In the genomic region with DNA sequence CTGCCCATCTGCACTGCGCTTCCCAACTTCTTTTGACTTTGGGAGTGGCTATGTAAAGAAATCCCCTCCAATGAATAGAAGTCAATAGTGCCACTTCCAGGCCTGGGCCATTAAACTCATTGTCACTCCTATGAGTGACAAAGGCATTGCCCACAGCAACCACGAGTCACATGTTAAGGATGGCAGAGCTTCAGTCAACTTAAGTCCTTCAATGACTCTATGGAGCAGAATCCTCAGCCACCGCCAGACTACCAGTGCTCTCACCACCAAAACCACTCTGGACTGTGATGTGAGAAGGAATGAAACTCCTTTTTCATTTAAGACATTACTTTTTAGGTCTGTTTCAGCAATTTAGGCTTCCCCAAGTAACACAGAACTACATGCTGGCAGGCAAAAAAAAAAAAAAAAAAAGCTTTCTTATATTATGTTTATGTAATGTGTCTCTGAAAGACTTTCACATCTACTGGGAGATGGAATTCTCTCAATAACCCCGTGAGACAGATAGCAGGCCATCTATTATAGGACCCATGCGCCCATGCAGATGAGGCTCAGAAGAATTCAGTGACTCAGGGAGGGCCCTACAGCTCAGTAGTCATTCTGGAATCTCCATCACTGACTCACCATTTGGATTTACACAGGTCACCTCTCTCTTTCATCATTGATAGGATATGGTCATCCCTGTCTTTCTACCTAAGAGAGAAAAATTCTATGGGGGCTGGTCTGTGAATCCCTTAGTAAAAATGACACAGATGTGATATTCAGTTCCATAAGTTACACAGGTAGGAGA, we compare ENCODE assay signal across 15 cellular contexts.
DNase-seq lines count a peak whose midpoint lies in the region; ATAC-seq and TF ChIP-seq lines count a peak whose summit lies in the region.
"Had no signal": no experiment of that assay in that cellular context is flagged by ENCODE, and none has a peak within 500 bp of the region (broad histone marks: within the 10 kb centered on the region; RNA-seq: fewer than 3 reads in every experiment).

No MANE protein-coding gene starts in this region.

- H3K4me3 ChIP-seq in brain microvascular endothelial cell (ENCODE audit: low read depth, low read length): no peak overlapping the region

- in situ Hi-C loops in brain microvascular endothelial cell (cut with HindIII; ENCODE audit: low pct_ligation_motif_present, low sequenced_read_pairs): no loop called here

- no peak for ATAC-seq in activated CD8-positive, alpha-beta memory T cell treated with anti-CD3 and anti-CD28 coated beads, Interleukin-2, amount 10 ng/mL, durations not matched to agents 7 days and 5 days
- ATAC-seq in HG03469 (IDR thresholded peaks at IDR 0.05; ENCODE audit: unreplicated experiment): no peak
- ATAC-seq in HG02885 (IDR thresholded peaks at IDR 0.05; ENCODE audit: poor library complexity, unreplicated experiment): no peak
- ATAC-seq: Panc1, sciatic nerve had no signal

- DNase-seq in activated CD8-positive, alpha-beta memory T cell treated with anti-CD3 and anti-CD28 coated beads, Interleukin-2, amount 10 ng/mL, durations not matched to agents 7 days and 5 days: peak; percentile 41
- DNase-seq in activated CD8-positive, alpha-beta memory T cell treated with anti-CD3 and anti-CD28 coated beads for 24 hours: no peak
- DNase-seq in HK-2 (ENCODE audit: unreplicated experiment) (peak; percentile 4), brain microvascular endothelial cell (peak; percentile 7), renal cortical epithelial cell (ENCODE audit: low read depth) (peak; percentile 75), inferior parietal cortex (ENCODE audit: extremely low spot score) (no peak)
- DNase-seq: NCI-H146, NCI-H510A treated with DMSO at 0.1 percent for 48 hours had no signal

- no peak overlapping the region for H3K27ac ChIP-seq in brain microvascular endothelial cell
- H3K27ac ChIP-seq: KMS-11 had no signal

- no peaks in the 10 kb centered on the region for H3K27me3 ChIP-seq in brain microvascular endothelial cell (replicated peaks)

- H3K4me1 Mint-ChIP-seq in activated CD8-positive, alpha-beta memory T cell treated with anti-CD3 and anti-CD28 coated beads, Interleukin-2, amount 10 ng/mL, durations not matched to agents 7 days and 5 days: no peaks in the 10 kb centered on the region

- H3K9me3 Mint-ChIP-seq in activated CD8-positive, alpha-beta memory T cell treated with anti-CD3 and anti-CD28 coated beads, Interleukin-2, amount 10 ng/mL, durations not matched to agents 7 days and 5 days (ENCODE audit: low read depth): no peaks in the 10 kb centered on the region
- H3K9me3 Mint-ChIP-seq: brain, neural crest cell had no signal

- no peak overlapping the region for H3K4me3 Mint-ChIP-seq in activated CD8-positive, alpha-beta memory T cell treated with anti-CD3 and anti-CD28 coated beads, Interleukin-2, amount 10 ng/mL, durations not matched to agents 7 days and 5 days
- H3K4me3 Mint-ChIP-seq: brain, neural crest cell had no signal

- no peak overlapping the region for H3K27ac Mint-ChIP-seq in activated CD8-positive, alpha-beta memory T cell treated with anti-CD3 and anti-CD28 coated beads, Interleukin-2, amount 10 ng/mL, durations not matched to agents 7 days and 5 days
- H3K27ac Mint-ChIP-seq: brain had no signal

- no peak for TF ChIP-seq CTCF in brain microvascular endothelial cell (IDR thresholded peaks at IDR 0.05; ENCODE audit: low read depth, low read length, missing control alignments)

- no peaks in the 10 kb centered on the region for H3K36me3 ChIP-seq in brain microvascular endothelial cell (replicated peaks)

- CTCF ChIA-PET in activated CD8-positive, alpha-beta memory T cell treated with anti-CD3 and anti-CD28 coated beads, Interleukin-2, amount 10 ng/mL, durations not matched to agents 7 days and 5 days (lab: Charles Lee): no interaction called here

- H3K36me3 Mint-ChIP-seq in activated CD8-positive, alpha-beta memory T cell treated with anti-CD3 and anti-CD28 coated beads, Interleukin-2, amount 10 ng/mL, durations not matched to agents 7 days and 5 days: no peaks in the 10 kb centered on the region
- H3K36me3 Mint-ChIP-seq: brain had no signal

- peaks cover 4% of the 10 kb centered on the region for H3K27me3 Mint-ChIP-seq in activated CD8-positive, alpha-beta memory T cell treated with anti-CD3 and anti-CD28 coated beads, Interleukin-2, amount 10 ng/mL, durations not matched to agents 7 days and 5 days

Comparison
In these comparisons a context has a peak if more than half of its experiments do, and no peak if none do; other contexts are left out.
1. DNase-seq: peak in activated CD8-positive, alpha-beta memory T cell treated with anti-CD3 and anti-CD28 coated beads, Interleukin-2, amount 10 ng/mL, durations not matched to agents 7 days and 5 days (single experiment), HK-2 (single experiment), brain microvascular endothelial cell (single experiment) and renal cortical epithelial cell (single experiment); none in activated CD8-positive, alpha-beta memory T cell treated with anti-CD3 and anti-CD28 coated beads for 24 hours (single experiment) and inferior parietal cortex (single experiment).